Comparison of ENCODE assay signal across 22 cellular contexts in the genomic region with DNA sequence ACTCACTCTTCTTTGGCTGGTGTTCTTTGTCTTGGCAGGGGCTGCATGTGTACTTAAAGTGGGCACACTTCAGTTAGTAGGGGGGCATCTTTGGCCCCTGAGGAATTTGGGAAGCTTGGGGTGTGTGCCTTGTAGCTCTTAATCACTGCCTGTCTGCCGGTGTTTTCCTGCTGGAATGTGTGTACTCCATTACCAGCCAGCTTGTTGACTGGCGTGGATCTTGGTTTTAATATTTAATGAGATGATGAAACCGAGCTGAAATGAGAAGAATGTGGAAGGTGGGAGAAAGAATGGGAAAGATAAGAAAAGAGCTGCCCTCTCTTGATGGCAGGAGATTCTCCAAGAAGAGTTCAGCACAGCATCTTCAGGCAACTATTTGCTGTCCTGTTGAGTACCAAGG.
A peak's percentile ranks its signal among the peaks of the same experiment; 100 is the strongest.
DNase-seq lines count a peak whose midpoint lies in the region; ATAC-seq, FAIRE-seq and TF ChIP-seq lines count a peak whose summit lies in the region.
"Had no signal": no experiment of that assay in that cellular context is flagged by ENCODE, and none has a peak within 500 bp of the region (broad histone marks: within the 10 kb centered on the region; RNA-seq: fewer than 3 reads in every experiment).

No MANE protein-coding gene starts in this region.

- TF ChIP-seq RAD21 in A549 (conservative IDR thresholded peaks at IDR 0.05 in 1 of 2, IDR thresholded peaks at IDR 0.05 in 1 of 2): peak in 1 of 2 experiments; percentile 5; a peak in 1 of 5 replicates

- 5% methylated on average over 3 of the region's 3 CpGs for WGBS in A549 (ENCODE audit: missing lambda C conversion rate)

- peak overlapping the region; percentile 56 to 73; a peak in 5 of 6 replicates for H3K27ac ChIP-seq in A549
- peak overlapping the region; percentile 83 for H3K27ac ChIP-seq in SJSA1
- H3K27ac ChIP-seq: KMS-11, WERI-Rb-1 had no signal

- no peak for TF ChIP-seq EP300 in A549 (IDR thresholded peaks at IDR 0.05)

- POLR2A ChIA-PET in A549 (lab: Yijun Ruan, JAX): no interaction called here

- no peaks in the 10 kb centered on the region for H3K9me3 ChIP-seq in A549
- H3K9me3 ChIP-seq in SJSA1 (replicated peaks): 0 out of 2 replicates have a peak, but pooled peaks cover 3% of the 10 kb centered on the region

- no peak for TF ChIP-seq POLR2A in A549 (IDR thresholded peaks at IDR 0.05; ENCODE audit: low read length)

- H3K27me3 ChIP-seq in SJSA1 (replicated peaks): no peaks in the 10 kb centered on the region

- no peak for FAIRE-seq in A549 (lab: Jason Lieb, UNC)
- FAIRE-seq: D721Med, H1 had no signal

- H3K4me3 ChIP-seq in A549 (no peak overlapping the region), SJSA1 (no peak overlapping the region)

- peak; percentile 39 to 68; a peak in 5 of 6 replicates for ATAC-seq in A549
- no peak for ATAC-seq in HG02759 (IDR thresholded peaks at IDR 0.05; ENCODE audit: unreplicated experiment)
- ATAC-seq: activated CD8-positive, alpha-beta T cell treated with anti-CD3 and anti-CD28 coated beads, Interleukin-2, amount 10 ng/mL, durations not matched to agents 7 days and 5 days; activated T-helper 17 cell treated with anti-CD3 and anti-CD28 coated beads, Interleukin-2, amount 50 U/mL, for 72 hours; effector memory CD8-positive, alpha-beta T cell; left lobe of liver had no signal

- H3K36me3 ChIP-seq in SJSA1: no peaks in the 10 kb centered on the region; the same call in 1 of the 2 replicates
- H3K36me3 ChIP-seq: WERI-Rb-1 had no signal

- H3K4me1 ChIP-seq in A549 (peaks cover 32% of the 10 kb centered on the region), SJSA1 (replicated peaks) (peaks cover 54% of the 10 kb centered on the region)

- CTCF ChIA-PET in A549 (lab: Yijun Ruan, JAX): interaction anchor here (1.0 to 2.1 kb wide), 2 partner anchors 17 to 106 kb away, joined by 3 to 6 read pairs; no protein-coding TSS in a partner anchor

- DNase-seq in A549 (ENCODE audit: low read depth in 1 of 2, low spot score in 1 of 2) (peak in 1 of 2 experiments; percentile 39), EL (peak; percentile 85), SJSA1 (ENCODE audit: low read depth in 1 of 2, low spot score in 2 of 2) (peak in 1 of 2 experiments; percentile 73), glomerular visceral epithelial cell (ENCODE audit: extremely low spot score) (peak; percentile 73), HuH-7.5 (ENCODE audit: low spot score) (no peak), D341Med (ENCODE audit: low spot score) (no peak), foreskin melanocyte (no peak)
- DNase-seq: activated CD8-positive, alpha-beta T cell treated with anti-CD3 and anti-CD28 coated beads, Interleukin-2, amount 10 ng/mL, durations not matched to agents 7 days and 5 days; effector memory CD8-positive, alpha-beta T cell; NCI-H1092 treated with DMSO at 0.1 percent for 48 hours; NCI-H2107; NCI-H748 treated with DMSO at 0.1 percent for 48 hours; occipital lobe; stimulated activated CD4-positive, alpha-beta T cell treated with anti-CD3 and anti-CD28 coated beads, Interleukin-2, amount 100 ng/mL, for 24 hours; T-helper 1 cell; WERI-Rb-1 had no signal

- peak overlapping the region; percentile 68 for H3K4me2 ChIP-seq in A549
- H3K4me2 ChIP-seq: KMS-11 had no signal

- no peak for TF ChIP-seq CTCF in A549 (IDR thresholded peaks at IDR 0.05)

TF ChIP-seq in A549, 52 proteins besides CTCF, POLR2A, EP300 and RAD21:
- TF ChIP-seq CHD4 (IDR thresholded peaks at IDR 0.05; ENCODE audit: borderline replicate concordance): no peak
- TF ChIP-seq JUNB (IDR thresholded peaks at IDR 0.05): no peak
- TF ChIP-seq, protein P1, sequence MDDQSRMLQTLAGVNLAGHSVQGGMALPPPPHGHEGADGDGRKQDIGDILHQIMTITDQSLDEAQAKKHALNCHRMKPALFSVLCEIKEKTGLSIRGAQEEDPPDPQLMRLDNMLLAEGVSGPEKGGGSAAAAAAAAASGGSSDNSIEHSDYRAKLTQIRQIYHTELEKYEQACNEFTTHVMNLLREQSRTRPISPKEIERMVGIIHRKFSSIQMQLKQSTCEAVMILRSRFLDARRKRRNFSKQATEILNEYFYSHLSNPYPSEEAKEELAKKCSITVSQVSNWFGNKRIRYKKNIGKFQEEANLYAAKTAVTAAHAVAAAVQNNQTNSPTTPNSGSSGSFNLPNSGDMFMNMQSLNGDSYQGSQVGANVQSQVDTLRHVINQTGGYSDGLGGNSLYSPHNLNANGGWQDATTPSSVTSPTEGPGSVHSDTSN (IDR thresholded peaks at IDR 0.05): no peak
- no peak for TF ChIP-seq SMC3 (IDR thresholded peaks at IDR 0.05)
- TF ChIP-seq NFE2L2 (conservative IDR thresholded peaks at IDR 0.05; ENCODE audit: low read length): no peak
- TF ChIP-seq, protein P2, sequence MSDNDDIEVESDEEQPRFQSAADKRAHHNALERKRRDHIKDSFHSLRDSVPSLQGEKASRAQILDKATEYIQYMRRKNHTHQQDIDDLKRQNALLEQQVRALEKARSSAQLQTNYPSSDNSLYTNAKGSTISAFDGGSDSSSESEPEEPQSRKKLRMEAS (IDR thresholded peaks at IDR 0.05): 0 out of 2 replicates have a peak, but pooled peaks have one; percentile 24
- TF ChIP-seq CBX8 (IDR thresholded peaks at IDR 0.05): no peak
- peak; percentile 72; the same call in 1 of the 2 replicates for TF ChIP-seq GATA3 (IDR thresholded peaks at IDR 0.05; ENCODE audit: borderline replicate concordance)
- no peak for TF ChIP-seq EHF (CRISPR knock-in tag; IDR thresholded peaks at IDR 0.05)
- no peak for TF ChIP-seq MAZ (IDR thresholded peaks at IDR 0.05; ENCODE audit: borderline replicate concordance, low read depth, low read length)

Comparison
In these comparisons a context has a peak if more than half of its experiments do, and no peak if none do; other contexts are left out.
1. DNase-seq: peak in EL (single experiment) and glomerular visceral epithelial cell (single experiment); none in HuH-7.5 (single experiment), D341Med (single experiment) and foreskin melanocyte (single experiment).